ENCODE assay signal across 8 cellular contexts in the genomic region with DNA sequence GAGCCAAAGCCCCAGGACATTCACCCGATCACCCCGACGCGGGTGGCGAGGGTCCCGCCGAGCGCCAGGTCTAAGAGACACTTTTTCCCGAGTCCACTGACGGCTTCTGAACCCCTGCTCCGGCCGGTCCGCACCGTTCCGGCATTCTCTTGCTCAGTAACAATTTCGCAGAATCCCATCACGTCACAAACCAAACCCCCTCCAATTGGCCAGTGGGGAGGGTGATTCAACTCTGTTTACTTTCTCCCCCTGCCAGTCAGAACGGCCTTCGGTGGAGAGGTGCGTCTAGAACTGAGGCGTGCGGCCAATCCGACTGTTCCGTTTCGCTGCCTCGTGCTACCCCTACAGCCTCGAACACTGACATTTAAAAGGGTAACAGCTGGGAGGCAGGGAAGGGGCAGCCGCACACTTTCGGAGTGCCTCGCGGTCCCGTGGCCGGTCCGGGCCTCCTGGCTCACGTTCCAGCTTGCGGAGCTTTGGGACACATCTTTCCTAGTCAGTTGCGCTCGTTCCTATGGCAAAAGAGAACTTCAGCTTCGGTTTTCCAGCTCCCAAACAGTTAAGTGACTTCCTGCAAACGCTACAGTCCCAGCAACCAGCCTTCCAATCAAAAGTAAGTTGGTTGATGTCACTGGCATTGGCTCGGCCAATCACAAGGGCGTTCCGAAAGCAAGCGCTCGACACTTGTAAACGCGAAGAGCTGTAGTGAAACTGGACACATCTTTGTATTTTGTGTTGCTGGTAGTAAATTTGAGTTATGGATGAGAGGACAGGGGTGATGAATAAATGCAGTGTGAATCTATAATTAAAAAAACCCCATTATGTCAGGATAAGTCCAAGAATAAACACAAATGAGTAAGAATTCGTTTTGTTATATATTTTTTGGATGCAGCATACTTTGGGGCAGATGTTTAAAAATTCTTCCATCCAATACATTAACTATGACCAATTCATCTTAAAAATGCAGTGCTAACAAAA. TPM values are rescaled to one million over a fixed set of nuclear protein-coding genes. Genes with fewer than 3 reads are reported as not detected.
A peak's percentile ranks its signal among the peaks of the same experiment; 100 is the strongest.
DNase-seq lines count a peak whose midpoint lies in the region; ATAC-seq and TF ChIP-seq lines count a peak whose summit lies in the region.

A gene (minus strand): TSS at position 860 of the 978 bp plus-strand sequence. CDS start 1,294 bp downstream, outside the sequence.

- intact Hi-C loops in spleen (cut with DNase I; ENCODE audit: low total_unique reads) = no loop called here

- H3K4me3 ChIP-seq in ACC112 (ENCODE audit: low read depth, low read length) = peak within 1 kb of the TSS; percentile 82
- H3K4me3 ChIP-seq in spleen = peak within 1 kb of the TSS; percentile 56 to 83 (median 74)

- DNase-seq in NCI-H345 (lab: John Stamatoyannopoulos, UW) (peak; percentile 77), iris pigment epithelial cell (ENCODE audit: low read depth) (peak; percentile 99), spleen (peak; percentile 97)
- DNase-seq in activated CD4-positive, CD25-positive, alpha-beta regulatory T cell treated with anti-CD3 and anti-CD28 coated beads, Interleukin-2, amount 50 U/mL, for 16 hours (ENCODE audit: low read depth, low spot score) = peak; percentile 86
- peak; percentile 97 for DNase-seq in central memory CD4-positive, alpha-beta T cell

- 0 to 1% (median 0%) methylated on average over 38 to 48 of the region's 48 CpGs for WGBS in spleen, 5 donors

- H3K4me1 ChIP-seq in ACC112 (ENCODE audit: control insufficient read depth, insufficient read depth, low read length, unreplicated experiment) = peaks cover 45% of the 10 kb centered on the region
- H3K4me1 ChIP-seq in spleen = peaks cover 32 to 71% (median 48%) of the 10 kb centered on the region in 6 donors

- peak; percentile 70 for ATAC-seq in GM18870 (IDR thresholded peaks at IDR 0.05; ENCODE audit: unreplicated experiment)
- ATAC-seq in HG03108 (IDR thresholded peaks at IDR 0.05; ENCODE audit: unreplicated experiment) = peak; percentile 64

- peaks cover 14% of the 10 kb centered on the region; the same call in 1 of the 2 replicates for H3K36me3 ChIP-seq in ACC112 (ENCODE audit: insufficient read depth, low read length)
- H3K36me3 ChIP-seq in spleen = no peaks in the 10 kb centered on the region

- H3K27me3 ChIP-seq in ACC112 (ENCODE audit: insufficient read depth, low read length) (no peaks in the 10 kb centered on the region), spleen (replicated peaks in 1 of 7) (no peaks in the 10 kb centered on the region)

- H2AFZ ChIP-seq in ACC112 (ENCODE audit: low read length, unreplicated experiment) = no peak within 1 kb of the TSS

- peak in 2 of 11 experiments; percentile 11 to 14 for TF ChIP-seq CTCF in spleen (IDR thresholded peaks at IDR 0.05 in 8 of 11, conservative IDR thresholded peaks at IDR 0.05 in 3 of 11)

- peak in 2 of 3 donors; percentile 85 to 95 for TF ChIP-seq POLR2A in spleen (IDR thresholded peaks at IDR 0.05)

- H3K27ac ChIP-seq in ACC112 (ENCODE audit: low read depth, low read length) (peak within 1 kb of the TSS; percentile 100), spleen (peak within 1 kb of the TSS; percentile 95 to 100 (median 100))

- H3K79me2 ChIP-seq in ACC112 (ENCODE audit: control insufficient read depth, insufficient read depth, low read length, unreplicated experiment) = peaks cover 54% of the 10 kb centered on the region

- H3K9me3 ChIP-seq in spleen = no peaks in the 10 kb centered on the region

RNA-seq across cellular contexts. Expression of the gene that starts here (rescaled TPM):
- total RNA-seq in spleen = 10 to 100 TPM; 13.5 to 74.8 (median 50.4) TPM
- 10 to 100 TPM in 2 of 3 donors, 1 to 10 TPM in 1; 7.1 to 12.6 (median 12.4) TPM for polyA plus RNA-seq in spleen

Comparison
In these comparisons a context has a peak if more than half of its experiments do, and no peak if none do; other contexts are left out.
1. Peak in every context shown above with its lines: DNase-seq, ATAC-seq, H3K4me3 ChIP-seq and H3K27ac ChIP-seq.